Comparison of ENCODE assay signal across 14 cellular contexts in genomic region chr6:34065470-34066283, GRCh38.
DNase-seq lines count a peak whose midpoint lies in the region; ATAC-seq, FAIRE-seq and TF ChIP-seq lines count a peak whose summit lies in the region.
"Had no signal": no experiment of that assay in that cellular context is flagged by ENCODE, and none has a peak within 500 bp of the region (broad histone marks: within the 10 kb centered on the region; RNA-seq: fewer than 3 reads in every experiment).

No MANE protein-coding gene starts in this region.

- intact Hi-C loops in A673 (cut with micrococcal nuclease; ENCODE audit: unreplicated experiment) = no loop called here
- intact Hi-C loops in left cardiac atrium (cut with DNase I) = no loop called here

- H3K4me1 ChIP-seq in A673 (ENCODE audit: insufficient read depth, low read length, poor library complexity, severe bottlenecking) = no peaks in the 10 kb centered on the region
- H3K4me1 ChIP-seq: adrenal gland had no signal

- CTCF ChIA-PET in A673 (lab: Charles Lee) = interaction anchor here (1.2 kb wide), 1 partner anchor 10 kb away, joined by 6 read pairs; no protein-coding TSS in a partner anchor

- ATAC-seq in left cardiac atrium = peak; percentile 75 to 80
- ATAC-seq: activated CD8-positive, alpha-beta T cell treated with anti-CD3 and anti-CD28 coated beads for 36 hours; natural killer cell treated with Interleukin-12 subunit alpha and Interleukin-12 subunit beta and Interleukin-15 and Interleukin-18, amount 100 ng/mL, for 72 hours had no signal

- H3K27me3 ChIP-seq in A673 (replicated peaks; ENCODE audit: insufficient read depth, low read depth, low read length, poor library complexity) = peaks cover 8% of the 10 kb centered on the region

- no peak overlapping the region for H3K27ac ChIP-seq in A673 (ENCODE audit: low read depth, low read length, poor library complexity, severe bottlenecking)
- H3K27ac ChIP-seq: adrenal gland, VCaP had no signal

- DNase-seq in A673 (ENCODE audit: low spot score) (peak; percentile 35), DMS 273 treated with DMSO at 0.1 percent for 48 hours (lab: John Stamatoyannopoulos, UW) (peak; percentile 76), NCI-H82 (lab: John Stamatoyannopoulos, UW) (peak; percentile 92), left cardiac atrium (peak; percentile 65), DMS53 treated with DMSO at 0.1 percent for 48 hours (lab: John Stamatoyannopoulos, UW; ENCODE audit: unreplicated experiment) (no peak), hepatic stellate cell (ENCODE audit: low spot score) (no peak), urothelium cell line (ENCODE audit: low spot score) (no peak), SKM-1 treated with dmso at 0.1 percent for 144 hours (lab: John Stamatoyannopoulos, UW; ENCODE audit: unreplicated experiment) (no peak)
- DNase-seq: activated CD8-positive, alpha-beta T cell treated with anti-CD3 and anti-CD28 coated beads for 36 hours; adrenal gland; DMS79 treated with DMSO at 0.1 percent for 48 hours had no signal

- H3K9me3 ChIP-seq in A673 (ENCODE audit: low read depth, low read length, poor library complexity, severe bottlenecking) = no peaks in the 10 kb centered on the region
- H3K9me3 ChIP-seq: adrenal gland had no signal

- TF ChIP-seq CTCF in A673 (conservative IDR thresholded peaks at IDR 0.05; ENCODE audit: low read depth, low read length) = no peak

- no peaks in the 10 kb centered on the region for H3K36me3 ChIP-seq in A673 (ENCODE audit: insufficient read depth, low read length, poor library complexity, severe bottlenecking)
- H3K36me3 ChIP-seq: adrenal gland had no signal

- BruUV-seq in A673 (replicated peaks; lab: Mats Ljungman, UMichigan) = no TSS peak

- no peak for FAIRE-seq in urothelium cell line (lab: Jason Lieb, UNC)
- FAIRE-seq: frontal cortex had no signal

- no peak overlapping the region for H3K4me3 ChIP-seq in A673 (ENCODE audit: low read depth, low read length, poor library complexity, severe bottlenecking)
- H3K4me3 ChIP-seq: adrenal gland had no signal

- POLR2A ChIA-PET in A673 (lab: Charles Lee; ENCODE audit: low non-redundant PET) = no interaction called here

Comparison
In these comparisons a context has a peak if more than half of its experiments do, and no peak if none do; other contexts are left out.
1. DNase-seq: peak in A673 (single experiment), DMS 273 treated with DMSO at 0.1 percent for 48 hours (single experiment), NCI-H82 (single experiment) and left cardiac atrium (single experiment); none in DMS53 treated with DMSO at 0.1 percent for 48 hours (single experiment), hepatic stellate cell (single experiment), urothelium cell line (single experiment) and SKM-1 treated with dmso at 0.1 percent for 144 hours (single experiment).